In the genomic region with DNA sequence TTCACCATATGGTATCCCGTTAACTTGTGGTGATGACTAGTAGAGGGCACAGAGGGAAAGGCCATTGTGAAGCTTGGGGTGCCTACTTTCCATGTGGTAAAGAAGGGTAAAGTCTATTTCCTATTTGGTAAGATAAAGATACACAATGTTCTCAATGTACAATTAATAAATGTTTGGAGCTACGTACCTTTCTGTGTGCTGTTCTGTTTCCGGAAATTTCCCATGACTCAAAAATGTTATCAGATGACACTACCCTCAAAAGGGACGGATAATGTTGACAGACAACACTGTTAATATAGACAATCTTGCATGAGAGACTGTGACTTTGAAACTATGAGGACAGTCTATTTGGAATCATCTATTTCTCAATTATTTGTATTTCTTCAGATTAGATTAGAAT, we compare ENCODE assay signal across 39 cellular contexts. TPM values are rescaled to one million over a fixed set of nuclear protein-coding genes. Genes with fewer than 3 reads are reported as not detected.
"Had no signal": no experiment of that assay in that cellular context is flagged by ENCODE, and none has a peak within 500 bp of the region (broad histone marks: within the 10 kb centered on the region; RNA-seq: fewer than 3 reads in every experiment).

No MANE protein-coding gene starts in this region.

- H3K4me3 ChIP-seq: adrenal gland, ascending aorta, body of pancreas, breast epithelium, cardiac muscle cell had no signal

- H3K36me3 ChIP-seq: adrenal gland, ascending aorta, brain microvascular endothelial cell, breast epithelium, cardiac muscle cell had no signal

- ATAC-seq: activated naive CD4-positive, alpha-beta T cell treated with anti-CD3 and anti-CD28 coated beads, Interleukin-2, amount 50 U/mL, for 72 hours; activated naive CD8-positive, alpha-beta T cell treated with anti-CD3 and anti-CD28 coated beads, Interleukin-2, amount 50 U/mL, for 24 hours; activated T-cell treated with anti-CD3 and anti-CD28 coated beads, Interleukin-2, amount 50 U/mL, for 4 hours; activated T-cell treated with anti-CD3 and anti-CD28 coated beads, Interleukin-2, amount 50 U/mL, for 72 hours; activated T-helper 17 cell treated with anti-CD3 and anti-CD28 coated beads, Interleukin-2, amount 50 U/mL, for 72 hours; body of pancreas had no signal

- H3K27ac ChIP-seq: adrenal gland, ascending aorta, body of pancreas, brain microvascular endothelial cell, breast epithelium, cardiac muscle cell had no signal

- H3K4me1 ChIP-seq: adrenal gland, ascending aorta, body of pancreas, breast epithelium had no signal

- DNase-seq: activated effector memory CD4-positive, alpha-beta T cell treated with anti-CD3 and anti-CD28 coated beads, Interleukin-2, amount 50 U/mL, for 16 hours; activated effector memory CD4-positive, alpha-beta T cell treated with Interleukin-2 at 50 U/mL for 16 hours; activated gamma-delta T cell; activated gamma-delta T cell treated with Interleukin-2 at 50 U/mL for 16 hours; activated naive CD4-positive, alpha-beta T cell; activated naive CD4-positive, alpha-beta T cell treated with anti-CD3 and anti-CD28 coated beads for 36 hours; activated naive CD4-positive, alpha-beta T cell treated with anti-CD3 and anti-CD28 coated beads, Interleukin-2, amount 10 ng/mL, durations not matched to agents 7 days and 5 days; activated naive CD4-positive, alpha-beta T cell treated with anti-CD3 and anti-CD28 coated beads, Interleukin-2, amount 50 U/mL, for 16 hours; activated naive CD4-positive, alpha-beta T cell treated with Interleukin-2 at 50 U/mL for 16 hours; activated naive CD8-positive, alpha-beta T cell treated with anti-CD3 and anti-CD28 coated beads for 36 hours; activated naive CD8-positive, alpha-beta T cell treated with anti-CD3 and anti-CD28 coated beads, Interleukin-2, amount 10 ng/mL, durations not matched to agents 7 days and 5 days; activated naive CD8-positive, alpha-beta T cell treated with anti-CD3 and anti-CD28 coated beads, Interleukin-2, amount 50 U/mL, for 24 hours; activated T-cell treated with anti-CD3 and anti-CD28 coated beads, Interleukin-2, amount 50 U/mL, for 24 hours; activated T-cell treated with anti-CD3 and anti-CD28 coated beads, Interleukin-2, amount 50 U/mL, for 4 hours; activated T-cell treated with anti-CD3 and anti-CD28 coated beads, Interleukin-2, amount 50 U/mL, for 48 hours; activated T-cell treated with anti-CD3 and anti-CD28 coated beads, Interleukin-2, amount 50 U/mL, for 72 hours; adrenal gland; amniotic stem cell; amygdala; anterior cingulate cortex; aorta; body of pancreas; brain microvascular endothelial cell; caudate nucleus; central memory CD4-positive, alpha-beta T cell; cerebellar nuclear complex had no signal

- H3K27me3 ChIP-seq: adrenal gland, ascending aorta, body of pancreas, brain microvascular endothelial cell, breast epithelium, cardiac muscle cell had no signal

- H3K9me3 ChIP-seq: adrenal gland, body of pancreas had no signal

- FAIRE-seq: astrocyte, bronchial epithelial cell had no signal

RNA-seq across cellular contexts. Expression of gene SULT1C3, which starts 4.2 kb away (rescaled TPM):
- total RNA-seq: activated naive CD4-positive, alpha-beta T cell treated with anti-CD3 and anti-CD28 coated beads for 36 hours; activated naive CD4-positive, alpha-beta T cell treated with anti-CD3 and anti-CD28 coated beads, Interleukin-2, amount 50 U/mL, for 72 hours; activated naive CD8-positive, alpha-beta T cell treated with anti-CD3 and anti-CD28 coated beads for 36 hours; activated naive CD8-positive, alpha-beta T cell treated with anti-CD3 and anti-CD28 coated beads, Interleukin-2, amount 10 ng/mL, durations not matched to agents 7 days and 5 days; activated T-cell treated with anti-CD3 and anti-CD28 coated beads, Interleukin-2, amount 50 U/mL, for 4 hours; activated T-cell treated with anti-CD3 and anti-CD28 coated beads, Interleukin-2, amount 50 U/mL, for 72 hours; activated T-helper 1 cell treated with anti-CD3 and anti-CD28 coated beads, Interleukin-12 subunit alpha, Interleukin-12 subunit beta, Interleukin-2, Interleukin-4 antibody, amounts not matched to agents 30 ng/mL and 10 ng/mL and 1 ng/mL, durations not matched to agents 14 hours and 24 hours and 36 hours; activated T-helper 17 cell treated with anti-CD3 and anti-CD28 coated beads, Interleukin-2, amount 50 U/mL, for 72 hours; activated T-helper 2 cell treated with anti-CD3 and anti-CD28 coated beads, Interferon-gamma antibody, Interleukin-2, Interleukin-4, amounts not matched to agents 10 μg/mL and 5 μg/mL and 100 μg/mL, durations not matched to agents 14 hours and 24 hours and 36 hours; adrenal gland; aorta; ascending aorta; astrocyte; body of pancreas; bronchial epithelial cell; cardiac muscle cell; cardiac septum; cerebellum; chondrocyte had no signal
- polyA plus RNA-seq: adipose tissue, adrenal gland, aorta, cardiac muscle cell had no signal

RNA-seq across cellular contexts. Expression of gene SULT1C2, which starts 53.1 kb away (rescaled TPM):
- total RNA-seq: activated naive CD4-positive, alpha-beta T cell treated with anti-CD3 and anti-CD28 coated beads for 36 hours; activated naive CD4-positive, alpha-beta T cell treated with anti-CD3 and anti-CD28 coated beads, Interleukin-2, amount 50 U/mL, for 72 hours; activated naive CD8-positive, alpha-beta T cell treated with anti-CD3 and anti-CD28 coated beads for 36 hours; activated naive CD8-positive, alpha-beta T cell treated with anti-CD3 and anti-CD28 coated beads, Interleukin-2, amount 10 ng/mL, durations not matched to agents 7 days and 5 days; activated T-cell treated with anti-CD3 and anti-CD28 coated beads, Interleukin-2, amount 50 U/mL, for 4 hours; activated T-cell treated with anti-CD3 and anti-CD28 coated beads, Interleukin-2, amount 50 U/mL, for 72 hours; activated T-helper 1 cell treated with anti-CD3 and anti-CD28 coated beads, Interleukin-12 subunit alpha, Interleukin-12 subunit beta, Interleukin-2, Interleukin-4 antibody, amounts not matched to agents 30 ng/mL and 10 ng/mL and 1 ng/mL, durations not matched to agents 14 hours and 24 hours and 36 hours; activated T-helper 17 cell treated with anti-CD3 and anti-CD28 coated beads, Interleukin-2, amount 50 U/mL, for 72 hours; activated T-helper 2 cell treated with anti-CD3 and anti-CD28 coated beads, Interferon-gamma antibody, Interleukin-2, Interleukin-4, amounts not matched to agents 10 μg/mL and 5 μg/mL and 100 μg/mL, durations not matched to agents 14 hours and 24 hours and 36 hours; ascending aorta; bronchial epithelial cell had no signal
- polyA plus RNA-seq: aorta had no signal
